Comparison of ENCODE assay signal across 23 cellular contexts in the genomic region with DNA sequence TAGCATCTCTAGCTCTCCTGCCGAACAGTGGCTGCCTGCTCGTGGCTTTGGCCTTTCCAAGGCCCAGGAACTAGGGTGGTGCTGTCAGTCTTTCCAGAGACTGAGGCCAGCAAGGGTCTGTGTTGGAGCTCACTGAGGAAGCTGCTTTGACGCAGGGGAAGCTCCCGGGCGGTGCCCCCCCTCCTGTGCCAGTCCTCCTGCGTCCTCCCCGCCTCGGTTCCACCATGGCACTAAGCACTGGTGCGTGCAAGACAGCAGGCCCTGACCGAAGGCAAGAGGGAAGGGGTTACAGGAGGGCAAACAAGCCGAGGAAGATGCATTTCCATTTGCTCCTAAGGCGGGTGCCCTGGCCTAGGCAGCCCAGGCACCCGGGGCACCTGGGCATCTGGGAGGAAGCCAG. TPM values are rescaled to one million over a fixed set of nuclear protein-coding genes. Genes with fewer than 3 reads are reported as not detected.
"Had no signal": no experiment of that assay in that cellular context is flagged by ENCODE, and none has a peak within 500 bp of the region (broad histone marks: within the 10 kb centered on the region; RNA-seq: fewer than 3 reads in every experiment).

No MANE protein-coding gene starts in this region.

- H3K4me3 Mint-ChIP-seq: activated naive CD8-positive, alpha-beta T cell; activated T-cell treated with anti-CD3 and anti-CD28 coated beads, Interleukin-2, amount 50 U/mL, for 4 hours; stimulated activated naive CD8-positive, alpha-beta T cell treated with anti-CD3 and anti-CD28 coated beads, Interleukin-15, Interleukin-2, amounts not matched to agents 100 ng/mL and 50 ng/mL, for 24 hours had no signal

- H2AFZ ChIP-seq: hepatocyte had no signal

- H3K36me3 ChIP-seq: adrenal gland, ascending aorta, brain microvascular endothelial cell, ovary, tibial nerve, uterus had no signal

- H3K9me3 Mint-ChIP-seq: activated T-cell treated with anti-CD3 and anti-CD28 coated beads, Interleukin-2, amount 50 U/mL, for 4 hours; activated T-helper 2 cell treated with anti-CD3 and anti-CD28 coated beads, Interferon-gamma antibody, Interleukin-2, Interleukin-4, amounts not matched to agents 10 μg/mL and 5 μg/mL and 100 μg/mL, durations not matched to agents 14 hours and 24 hours and 36 hours; stimulated activated naive CD8-positive, alpha-beta T cell treated with anti-CD3 and anti-CD28 coated beads, Interleukin-15, Interleukin-2, amounts not matched to agents 100 ng/mL and 50 ng/mL, for 24 hours had no signal

- DNase-seq: activated CD4-positive, CD25-positive, alpha-beta regulatory T cell treated with anti-CD3 and anti-CD28 coated beads, Interleukin-2, amount 50 U/mL, for 72 hours; activated CD8-positive, alpha-beta memory T cell treated with anti-CD3 and anti-CD28 coated beads, Interleukin-2, amount 50 U/mL, for 48 hours; activated naive CD4-positive, alpha-beta T cell; activated T-cell treated with anti-CD3 and anti-CD28 coated beads, Interleukin-2, amount 50 U/mL, for 4 hours; brain microvascular endothelial cell; effector memory CD4-positive, alpha-beta T cell; foreskin melanocyte; kidney glomerular epithelial cell; naive thymus-derived CD4-positive, alpha-beta T cell; ovary; psoas muscle; stimulated activated CD4-positive, alpha-beta T cell treated with anti-CD3 and anti-CD28 coated beads, Interleukin-4, amount 100 ng/mL, for 24 hours; SW 1271; uterus had no signal

- H3K27ac Mint-ChIP-seq: activated T-helper 2 cell treated with anti-CD3 and anti-CD28 coated beads, Interferon-gamma antibody, Interleukin-2, Interleukin-4, amounts not matched to agents 10 μg/mL and 5 μg/mL and 100 μg/mL, durations not matched to agents 14 hours and 24 hours and 36 hours; stimulated activated naive CD8-positive, alpha-beta T cell treated with anti-CD3 and anti-CD28 coated beads, Interleukin-15, Interleukin-2, amounts not matched to agents 100 ng/mL and 50 ng/mL, for 24 hours had no signal

- H3K4me2 ChIP-seq: hepatocyte had no signal

- H3K27me3 ChIP-seq: adrenal gland, ascending aorta, brain microvascular endothelial cell, hepatocyte, ovary, tibial nerve, uterus had no signal

- ATAC-seq: activated T-cell treated with anti-CD3 and anti-CD28 coated beads, Interleukin-2, amount 50 U/mL, for 4 hours; esophagus mucosa; naive thymus-derived CD4-positive, alpha-beta T cell; psoas muscle had no signal

- H3K4me1 ChIP-seq: uterus had no signal

- H3K9me3 ChIP-seq: adrenal gland, ascending aorta, ovary, psoas muscle, tibial nerve, uterus had no signal

- H3K27ac ChIP-seq: ascending aorta, brain microvascular endothelial cell, hepatocyte, ovary, psoas muscle, VCaP had no signal

- H3K27me3 Mint-ChIP-seq: activated naive CD8-positive, alpha-beta T cell had no signal

- H3K4me3 ChIP-seq: adrenal gland, ascending aorta, hepatocyte, ovary, psoas muscle, tibial nerve, uterus had no signal

RNA-seq across cellular contexts. Expression of a gene that starts 35.2 kb away (rescaled TPM):
- total RNA-seq: activated T-helper 2 cell treated with anti-CD3 and anti-CD28 coated beads, Interferon-gamma antibody, Interleukin-2, Interleukin-4, amounts not matched to agents 10 μg/mL and 5 μg/mL and 100 μg/mL, durations not matched to agents 14 hours and 24 hours and 36 hours had no signal
- polyA plus RNA-seq: naive thymus-derived CD4-positive, alpha-beta T cell had no signal
